ENCODE assay signal across 8 cellular contexts in the genomic region with DNA sequence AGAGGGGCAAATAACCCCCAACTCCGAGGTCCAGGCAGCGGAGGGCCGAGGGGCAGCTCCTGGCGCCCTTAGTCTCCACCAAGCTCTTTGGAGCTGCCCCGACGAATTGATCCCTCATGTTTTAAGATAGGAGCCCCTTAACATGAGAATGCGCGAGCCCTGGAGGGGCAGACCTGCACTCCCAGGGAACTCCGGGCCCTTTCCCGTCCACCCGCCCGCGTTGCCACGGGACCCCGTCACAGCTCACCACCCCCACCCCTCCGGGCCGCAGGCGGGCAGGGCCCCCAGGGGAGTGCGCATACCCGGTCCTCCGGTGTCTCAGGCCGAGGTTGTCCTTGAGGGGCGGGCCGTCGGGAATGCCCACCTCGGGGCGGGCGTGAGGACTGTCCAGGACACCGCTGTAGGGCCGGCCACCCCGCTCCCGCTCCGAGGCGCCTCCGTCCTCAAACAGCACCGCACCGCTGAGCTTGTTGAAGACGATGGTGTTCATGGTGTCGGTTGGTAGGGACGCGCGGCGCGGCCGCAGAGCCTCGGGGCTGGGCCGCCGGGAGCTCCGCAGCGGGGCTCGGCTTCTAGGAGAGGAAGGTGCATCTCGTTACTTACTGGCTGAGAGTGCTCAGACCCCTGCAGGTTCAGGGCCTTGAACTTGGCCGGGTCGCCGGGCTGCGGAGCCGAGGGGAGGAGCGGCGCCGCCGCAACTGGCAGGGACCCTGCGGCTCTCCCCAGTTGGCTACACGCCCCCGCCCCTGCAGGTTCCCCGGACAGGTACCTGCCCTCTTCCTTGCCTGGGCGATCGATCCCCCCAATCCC. TPM values are rescaled to one million over a fixed set of nuclear protein-coding genes. Genes with fewer than 3 reads are reported as not detected.
DNase-seq lines count a peak whose midpoint lies in the region; ATAC-seq and TF ChIP-seq lines count a peak whose summit lies in the region.

No MANE protein-coding gene starts in this region.

- dilution Hi-C loops in mammary epithelial cell (cut with HindIII; ENCODE audit: low sequenced_read_pairs) = no loop called here

- WGBS in mammary epithelial cell (ENCODE audit: low coverage, missing lambda C conversion rate) = 0% methylated on average over 3 of the region's 67 CpGs

- H3K4me1 ChIP-seq in SJSA1 (replicated peaks) = peaks cover 36% of the 10 kb centered on the region
- peaks cover 26% of the 10 kb centered on the region for H3K4me1 ChIP-seq in mammary epithelial cell (ENCODE audit: insufficient read depth, low read length)

- in situ Hi-C loops in mammary epithelial cell (cut with MboI; ENCODE audit: low sequenced_read_pairs in 2 of 2) = loop anchor here in 1 of 2 donors (25.0 kb wide), 1 partner anchor 644 kb away; no protein-coding TSS in a partner anchor

- peaks cover 15% of the 10 kb centered on the region for H3K9me3 ChIP-seq in SJSA1 (replicated peaks)
- H3K9me3 ChIP-seq in mammary epithelial cell (replicated peaks; ENCODE audit: insufficient read depth, low read length) = no peaks in the 10 kb centered on the region

- CTCF ChIA-PET in mammary epithelial cell (lab: Charles Lee; ENCODE audit: low non-redundant PET) = no interaction called here

- peak overlapping the region; percentile 87 for H2AFZ ChIP-seq in mammary epithelial cell (ENCODE audit: low read depth, low read length)

- BruUV-seq in mammary epithelial cell (replicated peaks; lab: Mats Ljungman, UMichigan) = no TSS peak

- H4K20me1 ChIP-seq in mammary epithelial cell (ENCODE audit: insufficient read depth, low read length) = no peaks in the 10 kb centered on the region

- peak; percentile 51 for DNase-seq in Daoy (ENCODE audit: low read depth)
- DNase-seq in SJSA1 (ENCODE audit: low read depth in 1 of 2, low spot score in 2 of 2) = peak; percentile 12 to 44
- peak; percentile 14 for DNase-seq in mammary epithelial cell
- peak; percentile 26 to 36 for DNase-seq in left colon
- DNase-seq in stimulated activated CD4-positive, alpha-beta T cell treated with anti-CD3 and anti-CD28 coated beads, Interleukin-4, amount 100 ng/mL, for 1 hour = peak; percentile 41
- DNase-seq in KG1 (lab: John Stamatoyannopoulos, UW) = no peak
- no peak for DNase-seq in NCI-H187 treated with DMSO at 0.1 percent for 48 hours (lab: John Stamatoyannopoulos, UW)

- peak overlapping the region; percentile 34 for H3K4me3 ChIP-seq in SJSA1
- peak overlapping the region; percentile 43 to 47 (median 45) for H3K4me3 ChIP-seq in mammary epithelial cell (replicated peaks in 1 of 3; ENCODE audit: insufficient read depth in 1 of 3, low read depth in 2 of 3, low read length in 3 of 3)

- no peaks in the 10 kb centered on the region for H3K79me2 ChIP-seq in mammary epithelial cell (ENCODE audit: insufficient read depth, low read length)

- H3K4me2 ChIP-seq in mammary epithelial cell (ENCODE audit: insufficient read depth, low read depth, low read length) = peak overlapping the region; percentile 74

- no peak for TF ChIP-seq CTCF in mammary epithelial cell (conservative IDR thresholded peaks at IDR 0.05 in 1 of 2, IDR thresholded peaks at IDR 0.05 in 1 of 2; ENCODE audit: extremely low read depth in 1 of 2, insufficient read depth in 1 of 2, low read depth in 1 of 2, low read length in 2 of 2)

- intact Hi-C loops in mammary epithelial cell (cut with micrococcal nuclease) = loop anchor here (2.0 to 10.0 kb wide), 5 partner anchors 186 to 649 kb away; no protein-coding TSS in a partner anchor
- intact Hi-C loops in left colon (cut with DNase I, micrococcal nuclease) = loop anchor here in 1 of 2 donors (5.0 kb wide), 1 partner anchor 499 kb away; no protein-coding TSS in a partner anchor

- ATAC-seq in left colon (peak; percentile 41), GM19463 (IDR thresholded peaks at IDR 0.05; ENCODE audit: unreplicated experiment) (no peak)

- no peak overlapping the region for H3K9ac ChIP-seq in mammary epithelial cell (ENCODE audit: insufficient read depth, low read length)

- no peaks in the 10 kb centered on the region for H3K36me3 ChIP-seq in SJSA1
- H3K36me3 ChIP-seq in mammary epithelial cell (ENCODE audit: insufficient read depth, low read length) = no peaks in the 10 kb centered on the region

- H3K27ac ChIP-seq in SJSA1 (no peak overlapping the region), mammary epithelial cell (ENCODE audit: insufficient read depth, low read depth, low read length) (no peak overlapping the region)

- H3K27me3 ChIP-seq in SJSA1 (replicated peaks) (peaks cover 67% of the 10 kb centered on the region), mammary epithelial cell (ENCODE audit: insufficient read depth, low read length) (peaks cover 51% of the 10 kb centered on the region)

RNA-seq across cellular contexts. Expression of gene MKX, which starts 2.5 kb away (rescaled TPM):
- 0.39 and 1.6 TPM in 2 replicates for total RNA-seq in Daoy (2014; rRNA removed; shearing (Covaris generic))
- total RNA-seq in SJSA1 (2014; rRNA removed; shearing (Covaris generic)) = not detected in 2 replicates
- 10 to 100 TPM in 1 of 2 donors, under 1 TPM in 1; 0.47 to 13.8 TPM for total RNA-seq in mammary epithelial cell
- not detected for polyA plus RNA-seq in mammary epithelial cell
- not detected for polyA minus RNA-seq in mammary epithelial cell
- total RNA-seq in left colon = under 1 TPM; 0.06 to 0.75 TPM

Comparison
In these comparisons a context has a peak if more than half of its experiments do, and no peak if none do; other contexts are left out.
1. DNase-seq: peak in Daoy (single experiment), SJSA1 (2 of 2), mammary epithelial cell (single experiment), left colon (2 of 2) and stimulated activated CD4-positive, alpha-beta T cell treated with anti-CD3 and anti-CD28 coated beads, Interleukin-4, amount 100 ng/mL, for 1 hour (single experiment); none in KG1 (single experiment) and NCI-H187 treated with DMSO at 0.1 percent for 48 hours (single experiment).